Comparison of ENCODE assay signal across 6 cellular contexts in genomic region chr11:124988063-124988462, GRCh38. TPM values are rescaled to one million over a fixed set of nuclear protein-coding genes. Genes with fewer than 3 reads are reported as not detected.
"Had no signal": no experiment of that assay in that cellular context is flagged by ENCODE, and none has a peak within 500 bp of the region (broad histone marks: within the 10 kb centered on the region; RNA-seq: fewer than 3 reads in every experiment).

No MANE protein-coding gene starts in this region.

- H3K27ac ChIP-seq: HL-60 had no signal

- FAIRE-seq: HepG2, HTR-8/SVneo had no signal

- H3K4me3 ChIP-seq: K562 had no signal

- ATAC-seq: HepG2, K562 had no signal

- DNase-seq: IMR-90 had no signal

RNA-seq across cellular contexts. Expression of gene HEPACAM, which starts 52.2 kb away (rescaled TPM):
- total RNA-seq: HT-29, K562 had no signal
